In the genomic region with DNA sequence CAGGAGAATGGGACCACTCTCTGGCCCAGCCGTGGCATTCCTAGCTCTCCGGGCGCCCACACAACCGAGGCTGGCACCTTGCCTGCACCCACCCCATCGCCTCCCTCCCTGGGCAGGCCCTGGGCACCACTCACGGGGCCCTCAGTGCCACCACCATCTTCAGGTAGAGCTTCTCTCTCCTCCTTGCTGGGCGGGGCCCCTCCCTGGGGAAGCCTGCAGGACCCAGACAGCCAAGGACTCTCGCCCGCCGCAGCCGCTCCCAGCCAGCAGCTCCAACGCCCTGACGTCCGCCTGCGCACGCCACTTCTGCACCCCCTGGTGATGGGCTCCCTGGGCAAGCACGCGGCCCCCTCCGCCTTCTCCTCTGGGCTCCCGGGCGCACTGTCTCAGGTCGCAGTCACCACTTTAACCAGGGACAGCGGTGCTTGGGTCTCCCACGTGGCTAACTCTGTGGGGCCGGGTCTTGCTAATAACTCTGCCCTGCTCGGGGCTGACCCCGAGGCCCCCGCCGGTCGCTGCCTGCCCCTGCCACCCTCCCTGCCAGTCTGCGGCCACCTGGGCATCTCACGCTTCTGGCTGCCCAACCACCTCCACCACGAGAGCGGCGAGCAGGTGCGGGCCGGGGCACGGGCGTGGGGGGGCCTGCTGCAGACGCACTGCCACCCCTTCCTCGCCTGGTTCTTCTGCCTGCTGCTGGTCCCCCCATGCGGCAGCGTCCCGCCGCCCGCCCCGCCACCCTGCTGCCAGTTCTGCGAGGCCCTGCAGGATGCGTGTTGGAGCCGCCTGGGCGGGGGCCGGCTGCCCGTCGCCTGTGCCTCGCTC, we compare ENCODE assay signal across 19 cellular contexts. TPM values are rescaled to one million over a fixed set of nuclear protein-coding genes. Genes with fewer than 3 reads are reported as not detected.
DNase-seq lines count a peak whose midpoint lies in the region; ATAC-seq and TF ChIP-seq lines count a peak whose summit lies in the region.
"Had no signal": no experiment of that assay in that cellular context is flagged by ENCODE, and none has a peak within 500 bp of the region (broad histone marks: within the 10 kb centered on the region; RNA-seq: fewer than 3 reads in every experiment).

No MANE protein-coding gene starts in this region.

- peaks cover 28% of the 10 kb centered on the region for H3K4me1 Mint-ChIP-seq in osteocyte (ENCODE audit: unreplicated experiment)

- 23% methylated on average over 10 of the region's 55 CpGs for WGBS in right lobe of liver (ENCODE audit: insufficient coverage, low coverage, low lambda C conversion rate, missing lambda C conversion rate)

- no peaks in the 10 kb centered on the region for H3K27me3 ChIP-seq in right lobe of liver
- H3K27me3 ChIP-seq: pancreas had no signal

- peaks cover 2% of the 10 kb centered on the region for H3K36me3 Mint-ChIP-seq in osteocyte (ENCODE audit: unreplicated experiment)
- H3K36me3 Mint-ChIP-seq: activated naive CD4-positive, alpha-beta T cell treated with anti-CD3 and anti-CD28 coated beads, Interleukin-2, amount 50 U/mL, for 72 hours; CD8-positive, alpha-beta T cell had no signal

- H3K4me3 Mint-ChIP-seq in osteocyte (ENCODE audit: unreplicated experiment) = no peak overlapping the region
- H3K4me3 Mint-ChIP-seq: CD8-positive, alpha-beta T cell; mesothelial cell of epicardium had no signal

- no peaks in the 10 kb centered on the region for H3K27me3 Mint-ChIP-seq in osteocyte (ENCODE audit: unreplicated experiment)

- peak; percentile 63 for DNase-seq in NCI-H69 (lab: John Stamatoyannopoulos, UW)
- no peak for DNase-seq in coronary artery (ENCODE audit: low spot score)
- DNase-seq in right lobe of liver = peak; percentile 38 to 63 (median 58)
- no peak for DNase-seq in substantia nigra (lab: John Stamatoyannopoulos, UW)
- DNase-seq in osteocyte (ENCODE audit: extremely low spot score, unreplicated experiment) = no peak
- DNase-seq in GM13976 (ENCODE audit: low spot score) = no peak
- no peak for DNase-seq in activated effector memory CD4-positive, alpha-beta T cell treated with Interleukin-2 at 50 U/mL for 16 hours
- DNase-seq: activated CD8-positive, alpha-beta memory T cell treated with anti-CD3 and anti-CD28 coated beads, Interleukin-2, amount 50 U/mL, for 4 hours; erythroblast; NCI-H2029 treated with DMSO at 0.1 percent for 48 hours; stimulated activated CD4-positive, alpha-beta T cell treated with anti-CD3 and anti-CD28 coated beads, Interleukin-1b, Interleukin-23, amount 100 ng/mL, for 48 hours; stimulated activated CD8-positive, alpha-beta memory T cell treated with anti-CD3 and anti-CD28 coated beads, Interleukin-4, amount 100 ng/mL, for 48 hours; SW 1271 had no signal

- H3K27ac Mint-ChIP-seq in osteocyte (ENCODE audit: unreplicated experiment) = no peak overlapping the region
- H3K27ac Mint-ChIP-seq: activated naive CD4-positive, alpha-beta T cell treated with anti-CD3 and anti-CD28 coated beads, Interleukin-2, amount 50 U/mL, for 72 hours; CD8-positive, alpha-beta T cell had no signal

- intact Hi-C loops in right lobe of liver (cut with DNase I) = no loop called here

- no peaks in the 10 kb centered on the region for H3K9me3 ChIP-seq in right lobe of liver
- H3K9me3 ChIP-seq: pancreas had no signal

- no peaks in the 10 kb centered on the region for H3K9me3 Mint-ChIP-seq in osteocyte (ENCODE audit: unreplicated experiment)
- H3K9me3 Mint-ChIP-seq: CD8-positive, alpha-beta T cell; mesothelial cell of epicardium had no signal

- ATAC-seq in right lobe of liver = peak in 1 of 4 donors; percentile 1
- ATAC-seq: activated CD4-positive, CD25-positive, alpha-beta regulatory T cell treated with anti-CD3 and anti-CD28 coated beads, Interleukin-2, amount 50 U/mL, for 24 hours; activated naive CD4-positive, alpha-beta T cell treated with anti-CD3 and anti-CD28 coated beads, Interleukin-2, amount 50 U/mL, for 72 hours; CD8-positive, alpha-beta T cell had no signal

- no peak for TF ChIP-seq CTCF in coronary artery (IDR thresholded peaks at IDR 0.05)
- no peak for TF ChIP-seq CTCF in right lobe of liver (IDR thresholded peaks at IDR 0.05)
- TF ChIP-seq CTCF in osteocyte (IDR thresholded peaks at IDR 0.05) = no peak
- no peak for TF ChIP-seq CTCF in GM13976 (IDR thresholded peaks at IDR 0.05; ENCODE audit: borderline replicate concordance, control extremely low read depth, extremely low read depth, insufficient read depth, missing control alignments)

- H3K36me3 ChIP-seq in right lobe of liver = peaks cover 0 to 7% (median 0%) of the 10 kb centered on the region in 4 donors
- H3K36me3 ChIP-seq: pancreas had no signal

- TF ChIP-seq POLR2A in right lobe of liver (IDR thresholded peaks at IDR 0.05) = no peak

- H3K27ac ChIP-seq in coronary artery (peak overlapping the region; percentile 31 to 75), right lobe of liver (peak overlapping the region; percentile 16 to 78 (median 78)), substantia nigra (ENCODE audit: low read depth, low read length, poor library complexity, severe bottlenecking) (peak overlapping the region; percentile 72)
- H3K27ac ChIP-seq: KMS-11 had no signal

- peak overlapping the region; percentile 64 for H3K4me3 ChIP-seq in coronary artery
- peak overlapping the region; percentile 69 to 91 (median 79) for H3K4me3 ChIP-seq in right lobe of liver
- H3K4me3 ChIP-seq: pancreas had no signal

- H3K4me1 ChIP-seq in right lobe of liver = peaks cover 0 to 46% (median 20%) of the 10 kb centered on the region in 4 donors
- H3K4me1 ChIP-seq: pancreas had no signal

- in situ Hi-C loops in GM13976 (cut with MboI; ENCODE audit: low sequenced_read_pairs, unreplicated experiment) = no loop called here

RNA-seq across cellular contexts. Expression of gene COL18A1, which starts 51.3 kb away (rescaled TPM):
- total RNA-seq in right lobe of liver = 100 to 1,000 TPM; 261 to 487 (median 297) TPM
- total RNA-seq in osteocyte = 515 and 555 TPM in 2 replicates

Comparison
In these comparisons a context has a peak if more than half of its experiments do, and no peak if none do; other contexts are left out.
1. DNase-seq: peak in NCI-H69 (single experiment) and right lobe of liver (3 of 3); none in coronary artery (single experiment), substantia nigra (0 of 49), osteocyte (single experiment), GM13976 (single experiment) and activated effector memory CD4-positive, alpha-beta T cell treated with Interleukin-2 at 50 U/mL for 16 hours (single experiment).
2. Peak in every context shown above with its lines, with median percentiles within 50 percentile points of each other: H3K27ac ChIP-seq.